In the genomic region with DNA sequence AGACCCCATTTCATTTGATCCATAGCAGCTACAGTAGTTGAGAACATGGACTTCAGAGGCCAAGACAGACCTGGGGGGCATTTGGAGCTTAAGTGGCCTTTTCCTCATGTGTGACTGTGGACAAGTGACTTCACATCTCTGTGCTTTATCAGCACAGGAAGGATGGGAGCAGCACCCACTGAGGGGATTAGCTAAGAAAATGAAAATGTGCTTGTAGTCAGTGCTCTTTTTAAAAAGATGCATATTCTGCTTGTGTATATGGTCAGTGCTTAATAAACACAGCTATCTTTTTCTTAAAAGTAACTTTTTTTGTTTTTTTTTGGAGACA, we compare ENCODE assay signal across 2 cellular contexts.
TF ChIP-seq lines count a peak whose summit lies in the region.

No MANE protein-coding gene starts in this region.

TF ChIP-seq in IMR-90, 13 proteins besides CTCF, POLR2A, EP300 and RAD21:
- no peak for TF ChIP-seq RCOR1 (IDR thresholded peaks at IDR 0.05; ENCODE audit: insufficient replicate concordance, low read length)
- no peak for TF ChIP-seq BHLHE40 (IDR thresholded peaks at IDR 0.05; ENCODE audit: low read depth, low read length)
- no peak for TF ChIP-seq CEBPB (IDR thresholded peaks at IDR 0.05; ENCODE audit: low read depth, low read length)
- TF ChIP-seq SMC3 (IDR thresholded peaks at IDR 0.05; ENCODE audit: low read depth, low read length) = no peak
- TF ChIP-seq CHD1 (IDR thresholded peaks at IDR 0.05; ENCODE audit: low read depth, low read length) = no peak
- no peak for TF ChIP-seq NFE2L2 (IDR thresholded peaks at IDR 0.05; ENCODE audit: low read depth, low read length)
- TF ChIP-seq, protein P1, sequence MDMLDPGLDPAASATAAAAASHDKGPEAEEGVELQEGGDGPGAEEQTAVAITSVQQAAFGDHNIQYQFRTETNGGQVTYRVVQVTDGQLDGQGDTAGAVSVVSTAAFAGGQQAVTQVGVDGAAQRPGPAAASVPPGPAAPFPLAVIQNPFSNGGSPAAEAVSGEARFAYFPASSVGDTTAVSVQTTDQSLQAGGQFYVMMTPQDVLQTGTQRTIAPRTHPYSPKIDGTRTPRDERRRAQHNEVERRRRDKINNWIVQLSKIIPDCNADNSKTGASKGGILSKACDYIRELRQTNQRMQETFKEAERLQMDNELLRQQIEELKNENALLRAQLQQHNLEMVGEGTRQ (IDR thresholded peaks at IDR 0.05; ENCODE audit: low read depth, low read length) = no peak
- TF ChIP-seq MXI1 (IDR thresholded peaks at IDR 0.05; ENCODE audit: borderline replicate concordance, low read depth, low read length) = no peak

TF ChIP-seq in K562, 482 proteins besides CTCF, POLR2A, EP300 and RAD21:
- peak; percentile 79; the same call in 1 of the 2 replicates for TF ChIP-seq BCOR (IDR thresholded peaks at IDR 0.05)
- peak; percentile 66 for TF ChIP-seq ZFP36 (IDR thresholded peaks at IDR 0.05; ENCODE audit: low read depth, low read length, partially characterized antibody)
- TF ChIP-seq SMARCA5 (IDR thresholded peaks at IDR 0.05) = peak; percentile 59; the same call in 1 of the 2 replicates
- no peak for TF ChIP-seq PHF8 (IDR thresholded peaks at IDR 0.05; ENCODE audit: borderline replicate concordance, low read length)
- no peak for TF ChIP-seq ARID2 (IDR thresholded peaks at IDR 0.05)
- no peak for TF ChIP-seq STAT5B (CRISPR knock-in tag; IDR thresholded peaks at IDR 0.05)
- TF ChIP-seq, protein P2, sequence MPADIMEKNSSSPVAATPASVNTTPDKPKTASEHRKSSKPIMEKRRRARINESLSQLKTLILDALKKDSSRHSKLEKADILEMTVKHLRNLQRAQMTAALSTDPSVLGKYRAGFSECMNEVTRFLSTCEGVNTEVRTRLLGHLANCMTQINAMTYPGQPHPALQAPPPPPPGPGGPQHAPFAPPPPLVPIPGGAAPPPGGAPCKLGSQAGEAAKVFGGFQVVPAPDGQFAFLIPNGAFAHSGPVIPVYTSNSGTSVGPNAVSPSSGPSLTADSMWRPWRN (IDR thresholded peaks at IDR 0.05; ENCODE audit: low read depth) = no peak
- peak; percentile 71 for TF ChIP-seq RBM25 (IDR thresholded peaks at IDR 0.05; ENCODE audit: low read depth, low read length, severe bottlenecking)
- peak; percentile 68 for TF ChIP-seq ZNF121 (CRISPR knock-in tag; conservative IDR thresholded peaks at IDR 0.05)
- no peak for TF ChIP-seq ARID1B (IDR thresholded peaks at IDR 0.05)
- TF ChIP-seq TSC22D4 (tag; IDR thresholded peaks at IDR 0.05) = no peak
- TF ChIP-seq SP2 (IDR thresholded peaks at IDR 0.05; ENCODE audit: extremely low read depth, low read depth, low read length, poor library complexity, severe bottlenecking) = no peak
- TF ChIP-seq KDM1A (IDR thresholded peaks at IDR 0.05) = peak in 1 of 2 experiments; percentile 55; a peak in 2 of 4 replicates
